Comparison of ENCODE assay signal across 11 cellular contexts in genomic region chr1:171600310-171600709, GRCh38. TPM values are rescaled to one million over a fixed set of nuclear protein-coding genes. Genes with fewer than 3 reads are reported as not detected.
DNase-seq lines count a peak whose midpoint lies in the region; ATAC-seq, FAIRE-seq and TF ChIP-seq lines count a peak whose summit lies in the region.
"Not testable (repeated sequence)": the region's sequence is repeated elsewhere in the genome, so short reads cannot be mapped to it uniquely, and the experiment has no call there.
"Had no signal": no experiment of that assay in that cellular context is flagged by ENCODE, and none has a peak within 500 bp of the region (broad histone marks: within the 10 kb centered on the region; RNA-seq: fewer than 3 reads in every experiment).

No MANE protein-coding gene starts in this region.

- RAD21 ChIA-PET in GM12878 (lab: Charles Lee; ENCODE audit: unreplicated experiment), result interaction anchor here (0.7 to 0.8 kb wide), 2 partner anchors 14 to 25 kb away, joined by 3 read pairs; no protein-coding TSS in a partner anchor

- intact Hi-C loops in GM12878 (cut with micrococcal nuclease; ENCODE audit: unreplicated experiment), result loop anchor here (10.0 kb wide), 1 partner anchor 754 kb away; no protein-coding TSS in a partner anchor

- not testable (repeated sequence) for TF ChIP-seq EP300 in GM12878 (IDR thresholded peaks at IDR 0.05; ENCODE audit: borderline replicate concordance in 1 of 2, control insufficient read depth in 1 of 2, low read depth in 2 of 2, low read length in 2 of 2)

- H3K9ac ChIP-seq in GM12878 (ENCODE audit: control insufficient read depth, insufficient read depth, low read length), result not testable (repeated sequence)

- not testable (repeated sequence) for TF ChIP-seq CTCF in GM12878 (IDR thresholded peaks at IDR 0.05 in 2 of 3, conservative IDR thresholded peaks at IDR 0.05 in 1 of 3; ENCODE audit: control insufficient read depth in 2 of 3, extremely low read depth in 1 of 3, insufficient read depth in 1 of 3, low read depth in 3 of 3, low read length in 3 of 3); nephron (IDR thresholded peaks at IDR 0.05; ENCODE audit: unreplicated experiment in 3 of 3)

- H3K4me2 ChIP-seq in GM12878 (ENCODE audit: control insufficient read depth, insufficient read depth), result not testable (repeated sequence)

- in situ Hi-C loops in GM12878 (cut with MboI), result not testable (repeated sequence)

- TF ChIP-seq POLR2A in GM12878 (IDR thresholded peaks at IDR 0.05; ENCODE audit: low read depth, low read length), result not testable (repeated sequence)

- TF ChIP-seq RAD21 in GM12878 (IDR thresholded peaks at IDR 0.05; ENCODE audit: insufficient read depth, low read depth, low read length), result not testable (repeated sequence)

- peak; percentile 58 for ATAC-seq in GM19438 (IDR thresholded peaks at IDR 0.05; ENCODE audit: low read depth, unreplicated experiment)
- ATAC-seq in HG02759 (IDR thresholded peaks at IDR 0.05; ENCODE audit: unreplicated experiment), result peak; percentile 60
- peak; percentile 65 for ATAC-seq in HG03571 (IDR thresholded peaks at IDR 0.05; ENCODE audit: unreplicated experiment)
- peak; percentile 60 for ATAC-seq in GM12878

- not testable (repeated sequence) for H3K4me1 ChIP-seq in GM12878 (ENCODE audit: control insufficient read depth, insufficient read depth, low read length)

- not testable (repeated sequence) for H3K9me3 Mint-ChIP-seq in nephron

- not testable (repeated sequence) for H3K27me3 Mint-ChIP-seq in nephron (ENCODE audit: low read depth)

- not testable (repeated sequence) for BruUV-seq in GM12878 (replicated peaks; lab: Mats Ljungman, UMichigan)

- peak overlapping the region in 2 of 3 experiments; percentile 35 to 74 for H3K27ac Mint-ChIP-seq in nephron

- not testable (repeated sequence) for H3K4me3 Mint-ChIP-seq in nephron

- FAIRE-seq in GM18507 (lab: Jason Lieb, UNC), result peak; percentile 83
- FAIRE-seq in GM12878 (lab: Jason Lieb, UNC), result not testable (repeated sequence)

- not testable (repeated sequence) for H3K9me3 ChIP-seq in GM12878 (replicated peaks; ENCODE audit: control insufficient read depth, insufficient read depth, low read length)

- not testable (repeated sequence) for H3K79me2 ChIP-seq in GM12878 (ENCODE audit: control insufficient read depth, insufficient read depth, low read length)

- not testable (repeated sequence) for H2AFZ ChIP-seq in GM12878 (ENCODE audit: control insufficient read depth, low read depth, low read length)

- not testable (repeated sequence) for H3K4me1 Mint-ChIP-seq in nephron

- H3K4me3 ChIP-seq in GM12878, result not testable (repeated sequence)

- POLR2A ChIA-PET in GM12878 (lab: Charles Lee), result interaction anchor here (0.7 kb wide), 1 partner anchor 61 kb away, joined by 3 read pairs; no protein-coding TSS in a partner anchor

- 88% methylated on average over 2 of the region's 2 CpGs for WGBS in GM12878 (ENCODE audit: insufficient coverage, insufficient replicate concordance, low lambda C conversion rate, missing lambda C conversion rate)

- SMC1A ChIA-PET in GM12878 (lab: Charles Lee; ENCODE audit: uncharacterized antibody, unreplicated experiment), result interaction anchor here (1.5 kb wide), 1 partner anchor 9 kb away, joined by 5 read pairs; no protein-coding TSS in a partner anchor

- H4K20me1 ChIP-seq in GM12878 (ENCODE audit: control insufficient read depth, insufficient read depth), result not testable (repeated sequence)

- H3K27ac ChIP-seq in GM12878 (ENCODE audit: control insufficient read depth, insufficient read depth), result not testable (repeated sequence)

- DNase-seq in GM18507 (ENCODE audit: extremely low spot score, insufficient read length, low read depth); GM12878 (ENCODE audit: low read depth, low spot score): not testable (repeated sequence)
- DNase-seq in kidney tubule cell (ENCODE audit: low spot score), result peak; percentile 80

- not testable (repeated sequence) for H3K36me3 ChIP-seq in GM12878 (ENCODE audit: control insufficient read depth in 2 of 2, insufficient read depth in 2 of 2, low read length in 1 of 2)

- CTCF ChIA-PET in GM12878 (lab: Yijun Ruan, JAX), result interaction anchor here (1.9 kb wide), 1 partner anchor 44 kb away, joined by 5 read pairs; no protein-coding TSS in a partner anchor

- not testable (repeated sequence) for H3K27me3 ChIP-seq in GM12878 (replicated peaks in 1 of 2; ENCODE audit: control insufficient read depth in 2 of 2, insufficient read depth in 2 of 2, low read length in 1 of 2)

- peaks cover 31% of the 10 kb centered on the region for H3K36me3 Mint-ChIP-seq in nephron (ENCODE audit: low read depth)

TF ChIP-seq in GM12878, 131 proteins besides CTCF, POLR2A, EP300 and RAD21 (continues in another document):
- TF ChIP-seq RAD51 (IDR thresholded peaks at IDR 0.05), result peak; percentile 42; the same call in 1 of the 2 replicates
- TF ChIP-seq ZNF687 (IDR thresholded peaks at IDR 0.05), result peak; percentile 96

RNA-seq across cellular contexts. Expression of gene MYOCOS, which starts 21.7 kb away (rescaled TPM):
- total RNA-seq in GM12878 (2013; cell fraction: nucleolus; rRNA removed), result not detected in 2 replicates
- total RNA-seq in GM12878 (2014; rRNA removed) (0.11 and 0.23 TPM in 2 replicates), GM12878 (2014; rRNA removed; fragmentation: Illumina TruSeq; extraction: Trizol) (0.18 TPM in 1 of 2 replicates, not detected in the other), GM12878 (2021) (not detected in 2 replicates)
- polyA plus RNA-seq in GM12878 (2011; ENCODE audit: low read depth), result not detected
- polyA plus RNA-seq in GM12878 (2011; rRNA removed) (0.14 and 0.26 TPM in 2 replicates), GM12878 (2014; fragmentation: Illumina TruSeq; extraction: Trizol) (not detected in 2 replicates), GM12878 (2014; fragmentation: Nextera tagmentation; extraction: Ambion mirVana) (under 1 TPM in 1 of 2 experiments, not detected in 1; 0.15 TPM), GM12878 (2014; rRNA removed) (not detected in 2 replicates), GM12878 (2016; fragmentation: Nextera tagmentation; extraction: Ambion mirVana) (under 1 TPM; 0.12 to 0.24 TPM)
- 0.18 TPM in 1 of 2 replicates, not detected in the other for polyA plus RNA-seq in GM12878 (2011; cell fraction: cytosol; rRNA removed)
- polyA plus RNA-seq in GM12878 (2011; cell fraction: nucleus; rRNA removed), result 0.13 and 0.15 TPM in 2 replicates
- polyA plus RNA-seq in GM12878 (2012), result not detected in 2 replicates
- polyA minus RNA-seq in GM12878 (2011; rRNA and poly(A)+ RNA removed), result 0.15 and 0.72 TPM in 2 replicates
- polyA minus RNA-seq in GM12878 (2011; cell fraction: cytosol; rRNA and poly(A)+ RNA removed), result not detected in 2 replicates
- polyA minus RNA-seq in GM12878 (2011; cell fraction: nucleus; rRNA and poly(A)+ RNA removed), result 0.48 and 0.86 TPM in 2 replicates
- total RNA-seq: CD4-positive, CD25-positive, alpha-beta regulatory T cell; H1; HT1080 had no signal
- polyA plus RNA-seq: CD4-positive, CD25-positive, alpha-beta regulatory T cell; H1 had no signal

RNA-seq across cellular contexts. Expression of gene MYOC, which starts 52.2 kb away (rescaled TPM):
- not detected in 2 replicates for total RNA-seq in GM12878 (2013; cell fraction: nucleolus; rRNA removed)
- total RNA-seq in GM12878 (2014; rRNA removed), result not detected in 2 replicates
- not detected in 2 replicates for total RNA-seq in GM12878 (2014; rRNA removed; fragmentation: Illumina TruSeq; extraction: Trizol)
- not detected in 2 replicates for total RNA-seq in GM12878 (2021)
- polyA plus RNA-seq in GM12878 (2011; ENCODE audit: low read depth), result not detected
- polyA plus RNA-seq in GM12878 (2011; rRNA removed), result 0.07 TPM in 1 of 2 replicates, not detected in the other
- 0.03 TPM in 1 of 2 replicates, not detected in the other for polyA plus RNA-seq in GM12878 (2011; cell fraction: cytosol; rRNA removed)
- polyA plus RNA-seq in GM12878 (2011; cell fraction: nucleus; rRNA removed), result not detected in 2 replicates
- polyA plus RNA-seq in GM12878 (2012), result not detected in 2 replicates
- polyA plus RNA-seq in GM12878 (2014; fragmentation: Illumina TruSeq; extraction: Trizol), result not detected in 2 replicates
- not detected for polyA plus RNA-seq in GM12878 (2014; fragmentation: Nextera tagmentation; extraction: Ambion mirVana)
- not detected in 2 replicates for polyA plus RNA-seq in GM12878 (2014; rRNA removed)
- polyA plus RNA-seq in GM12878 (2016; fragmentation: Nextera tagmentation; extraction: Ambion mirVana), result not detected
- polyA minus RNA-seq in GM12878 (2011; rRNA and poly(A)+ RNA removed), result 0.15 TPM in 1 of 2 replicates, not detected in the other
- not detected in 2 replicates for polyA minus RNA-seq in GM12878 (2011; cell fraction: cytosol; rRNA and poly(A)+ RNA removed)
- polyA minus RNA-seq in GM12878 (2011; cell fraction: nucleus; rRNA and poly(A)+ RNA removed), result not detected in 2 replicates
- total RNA-seq: CD4-positive, CD25-positive, alpha-beta regulatory T cell; H1; HT1080 had no signal
- polyA plus RNA-seq: CD4-positive, CD25-positive, alpha-beta regulatory T cell; H1; IgD-negative memory B cell had no signal
